ENCODE assay signal across 1 cellular context in genomic region chr1:160053548-160054365, GRCh38.
A peak's percentile ranks its signal among the peaks of the same experiment; 100 is the strongest.
TF ChIP-seq lines count a peak whose summit lies in the region.

No MANE protein-coding gene starts in this region.

TF ChIP-seq in HepG2, 621 proteins besides CTCF, POLR2A, EP300 and RAD21 (continued from another document and continues in another):
- TF ChIP-seq, protein P1, sequence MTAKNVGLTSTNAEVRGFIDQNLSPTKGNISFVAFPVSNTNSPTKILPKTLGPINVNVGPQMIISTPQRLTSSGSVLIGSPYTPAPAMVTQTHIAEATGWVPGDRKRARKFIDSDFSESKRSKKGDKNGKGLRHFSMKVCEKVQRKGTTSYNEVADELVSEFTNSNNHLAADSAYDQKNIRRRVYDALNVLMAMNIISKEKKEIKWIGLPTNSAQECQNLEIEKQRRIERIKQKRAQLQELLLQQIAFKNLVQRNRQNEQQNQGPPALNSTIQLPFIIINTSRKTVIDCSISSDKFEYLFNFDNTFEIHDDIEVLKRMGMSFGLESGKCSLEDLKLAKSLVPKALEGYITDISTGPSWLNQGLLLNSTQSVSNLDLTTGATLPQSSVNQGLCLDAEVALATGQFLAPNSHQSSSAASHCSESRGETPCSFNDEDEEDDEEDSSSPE (CRISPR knock-in tag; IDR thresholded peaks at IDR 0.05), result no peak
- TF ChIP-seq TRIM22 (IDR thresholded peaks at IDR 0.05) (no peak), TGIF2 (CRISPR knock-in tag; IDR thresholded peaks at IDR 0.05) (no peak), THYN1 (CRISPR knock-in tag; IDR thresholded peaks at IDR 0.05; ENCODE audit: borderline replicate concordance, low read depth) (no peak), RFXAP (CRISPR knock-in tag; IDR thresholded peaks at IDR 0.05; ENCODE audit: borderline replicate concordance) (no peak), SMAD9 (CRISPR knock-in tag; IDR thresholded peaks at IDR 0.05) (no peak), ZNF124 (CRISPR knock-in tag; IDR thresholded peaks at IDR 0.05) (no peak), ZNF407 (CRISPR knock-in tag; IDR thresholded peaks at IDR 0.05; ENCODE audit: not compliant biosample characterization) (no peak), SIX4 (CRISPR knock-in tag; IDR thresholded peaks at IDR 0.05) (peak; percentile 28; the same call in 1 of the 2 replicates), POLR2AphosphoS2 (IDR thresholded peaks at IDR 0.05; ENCODE audit: low read depth, low read length) (no peak), NFAT5 (CRISPR knock-in tag; IDR thresholded peaks at IDR 0.05) (no peak), KDM2A (CRISPR knock-in tag; IDR thresholded peaks at IDR 0.05; ENCODE audit: borderline replicate concordance, low read depth) (peak; percentile 29; the same call in 1 of the 2 replicates), JUNB (CRISPR knock-in tag; IDR thresholded peaks at IDR 0.05; ENCODE audit: borderline replicate concordance) (peak; percentile 76; the same call in 1 of the 2 replicates), ZNF281 (CRISPR knock-in tag; IDR thresholded peaks at IDR 0.05; ENCODE audit: borderline replicate concordance) (peak; percentile 56; the same call in 1 of the 2 replicates), ZNF503 (CRISPR knock-in tag; IDR thresholded peaks at IDR 0.05) (peak; percentile 89; the same call in 1 of the 2 replicates), SALL1 (CRISPR knock-in tag; IDR thresholded peaks at IDR 0.05) (peak; percentile 63), ZNF609 (CRISPR knock-in tag; IDR thresholded peaks at IDR 0.05; ENCODE audit: borderline replicate concordance) (peak; percentile 90), PRPF4 (IDR thresholded peaks at IDR 0.05; ENCODE audit: low read depth, low read length, poor library complexity, severe bottlenecking) (no peak)
